In genomic region chr19:54151362-54152035, GRCh38 we compare ENCODE assay signal across 17 cellular contexts. TPM values are rescaled to one million over a fixed set of nuclear protein-coding genes. Genes with fewer than 3 reads are reported as not detected.
DNase-seq lines count a peak whose midpoint lies in the region; ATAC-seq, FAIRE-seq and TF ChIP-seq lines count a peak whose summit lies in the region.
"Had no signal": no experiment of that assay in that cellular context is flagged by ENCODE, and none has a peak within 500 bp of the region (broad histone marks: within the 10 kb centered on the region; RNA-seq: fewer than 3 reads in every experiment).

No MANE protein-coding gene starts in this region.

- peaks cover under 1% of the 10 kb centered on the region; the same call in 1 of the 2 replicates for H3K4me1 ChIP-seq in Caco-2
- no peaks in the 10 kb centered on the region for H3K4me1 ChIP-seq in HEK293 (ENCODE audit: control insufficient read depth, insufficient read depth, low read length)
- H3K4me1 ChIP-seq in neuronal stem cell (ENCODE audit: control insufficient read depth in 2 of 2, insufficient read depth in 1 of 2, low read depth in 1 of 2, low read length in 2 of 2), result no peaks in the 10 kb centered on the region
- H3K4me1 ChIP-seq in Karpas-422 (ENCODE audit: low read length), result no peaks in the 10 kb centered on the region
- H3K4me1 ChIP-seq: SJSA1 had no signal

- H2AK5ac ChIP-seq in neuronal stem cell (ENCODE audit: low read depth, low read length), result no peak overlapping the region

- H3K18ac ChIP-seq in neuronal stem cell (ENCODE audit: low read length), result no peak overlapping the region

- no peak overlapping the region for H3K4ac ChIP-seq in neuronal stem cell (ENCODE audit: low read length)

- no peak overlapping the region for H3K23ac ChIP-seq in neuronal stem cell (ENCODE audit: low read depth, low read length, poor library complexity)

- H3K27me3 Mint-ChIP-seq in Caco-2 (ENCODE audit: insufficient read depth, unreplicated experiment), result no peaks in the 10 kb centered on the region
- peaks cover 6% of the 10 kb centered on the region for H3K27me3 Mint-ChIP-seq in glutamatergic neuron (ENCODE audit: unreplicated experiment)

- H3K36me3 ChIP-seq in Caco-2 (ENCODE audit: control insufficient read depth, insufficient read depth, low read length), result peaks cover 10% of the 10 kb centered on the region
- H3K36me3 ChIP-seq in HEK293 (ENCODE audit: control insufficient read depth in 2 of 2, insufficient read depth in 1 of 2, low read length in 2 of 2), result peaks cover 56 to 96% of the 10 kb centered on the region in 2 experiments
- peaks cover 80 to 97% of the 10 kb centered on the region in 2 donors for H3K36me3 ChIP-seq in neuronal stem cell (replicated peaks in 1 of 2; ENCODE audit: control insufficient read depth in 2 of 2, insufficient read depth in 2 of 2, low read length in 2 of 2)
- H3K36me3 ChIP-seq in Karpas-422 (ENCODE audit: insufficient read depth, low read length), result peaks cover 64% of the 10 kb centered on the region

- H2BK5ac ChIP-seq in neuronal stem cell (ENCODE audit: low read length), result peak overlapping the region; percentile 39

- no peaks in the 10 kb centered on the region for H3K9me3 ChIP-seq in Caco-2
- H3K9me3 ChIP-seq in HEK293 (ENCODE audit: control insufficient read depth, insufficient read depth, low read depth, low read length), result no peaks in the 10 kb centered on the region
- no peaks in the 10 kb centered on the region for H3K9me3 ChIP-seq in neuronal stem cell (replicated peaks in 1 of 2; ENCODE audit: control insufficient read depth in 2 of 2, insufficient read depth in 1 of 2, low read depth in 1 of 2, low read length in 2 of 2)
- no peaks in the 10 kb centered on the region for H3K9me3 ChIP-seq in Karpas-422 (ENCODE audit: low read length)
- H3K9me3 ChIP-seq: SJSA1 had no signal

- H4K8ac ChIP-seq in neuronal stem cell (ENCODE audit: low read depth, low read length), result no peak overlapping the region

- no peak overlapping the region for H2BK15ac ChIP-seq in neuronal stem cell (ENCODE audit: low read length)

- peaks cover 7% of the 10 kb centered on the region for H3K79me1 ChIP-seq in neuronal stem cell (ENCODE audit: low read depth, low read length)

- H2BK120ac ChIP-seq in neuronal stem cell (ENCODE audit: low read depth, low read length), result no peak overlapping the region

- BruUV-seq in Caco-2 (replicated peaks; lab: Mats Ljungman, UMichigan), result no TSS peak

- H3K9me3 Mint-ChIP-seq in Caco-2 (ENCODE audit: unreplicated experiment) (no peaks in the 10 kb centered on the region), glutamatergic neuron (ENCODE audit: unreplicated experiment) (peaks cover 8% of the 10 kb centered on the region)

- DNase-seq in Caco-2, result no peak
- no peak for DNase-seq in glutamatergic neuron
- no peak for DNase-seq in neuronal stem cell (ENCODE audit: low spot score)
- DNase-seq in posterior cingulate gyrus, result no peak
- no peak for DNase-seq in GM19239 (ENCODE audit: insufficient read length, low spot score)
- DNase-seq in Karpas-422, result no peak
- DNase-seq: C1 segment of cervical spinal cord, DMS79 treated with DMSO at 0.1 percent for 48 hours, GM23248, HCEC 1CT, NCI-H1436 treated with DMSO at 0.1 percent for 48 hours, NCI-H2029, NCI-H526 had no signal

- no peak overlapping the region for H3K9ac ChIP-seq in neuronal stem cell (ENCODE audit: low read depth, low read length, poor library complexity)
- no peak overlapping the region for H3K9ac ChIP-seq in Karpas-422 (ENCODE audit: low read length)
- H3K9ac ChIP-seq: GM23248 had no signal

- no peaks in the 10 kb centered on the region for H3K79me2 ChIP-seq in Karpas-422 (ENCODE audit: low read length)

- no peak for ATAC-seq in HG02938 (IDR thresholded peaks at IDR 0.05; ENCODE audit: unreplicated experiment)
- ATAC-seq: Panc1 had no signal

- H3K27me3 ChIP-seq in Caco-2 (replicated peaks; ENCODE audit: control insufficient read depth, insufficient read depth, low read length) (no peaks in the 10 kb centered on the region), neuronal stem cell (ENCODE audit: control insufficient read depth in 3 of 3, insufficient read depth in 3 of 3, low read depth in 1 of 3, low read length in 3 of 3) (no peaks in the 10 kb centered on the region), Karpas-422 (ENCODE audit: low read length) (no peaks in the 10 kb centered on the region)
- H3K27me3 ChIP-seq: SJSA1 had no signal

- no peak overlapping the region for H3K4me2 ChIP-seq in neuronal stem cell (ENCODE audit: insufficient read depth, low read length, poor library complexity, severe bottlenecking)
- no peak overlapping the region for H3K4me2 ChIP-seq in Karpas-422 (ENCODE audit: low read depth, low read length, poor library complexity, severe bottlenecking)

- no peak overlapping the region for H4K91ac ChIP-seq in neuronal stem cell (ENCODE audit: low read depth, low read length, poor library complexity)

- no CpG with 5 or more reads among the region's 23 CpGs for WGBS in neuronal stem cell (ENCODE audit: extremely low coverage in 2 of 2, insufficient read length in 2 of 2, insufficient replicate concordance in 1 of 2), 2 donors

- intact Hi-C loops in Caco-2 (cut with micrococcal nuclease; ENCODE audit: unreplicated experiment) (no loop called here), posterior cingulate gyrus (cut with DNase I) (no loop called here)

- H2BK12ac ChIP-seq in neuronal stem cell (ENCODE audit: low read length), result no peak overlapping the region

- H3K4me1 Mint-ChIP-seq in Caco-2 (ENCODE audit: low read depth, unreplicated experiment) (peaks cover under 1% of the 10 kb centered on the region), glutamatergic neuron (ENCODE audit: low read depth, unreplicated experiment) (no peaks in the 10 kb centered on the region)

- no peak overlapping the region for H3K4me3 ChIP-seq in Caco-2 (ENCODE audit: low read depth, low read length)
- no peak overlapping the region for H3K4me3 ChIP-seq in HEK293 (ENCODE audit: low read depth, low read length)
- no peak overlapping the region for H3K4me3 ChIP-seq in neuronal stem cell (ENCODE audit: low read length in 2 of 2)
- no peak overlapping the region for H3K4me3 ChIP-seq in Karpas-422 (ENCODE audit: low read length)
- H3K4me3 ChIP-seq: GM23248, SJSA1 had no signal

- CTCF ChIA-PET in Caco-2 (lab: Charles Lee), result interaction anchor here (2.1 kb wide), 1 partner anchor 14 kb away, joined by 5 read pairs; the partner anchor contains the start of gene CNOT3
- CTCF ChIA-PET in HEK293 (lab: Yijun Ruan, JAX), result interaction anchor here (0.6 to 1.2 kb wide), 2 partner anchors 15 to 81 kb away, joined by 3 read pairs; no protein-coding TSS in a partner anchor

- no peaks in the 10 kb centered on the region for H3K9me2 ChIP-seq in Karpas-422 (replicated peaks; ENCODE audit: insufficient read depth, low read length)

- H3K14ac ChIP-seq in neuronal stem cell (ENCODE audit: low read length), result no peak overlapping the region

- POLR2A ChIA-PET in Caco-2 (lab: Charles Lee) (no interaction called here), HEK293 (lab: Yijun Ruan, JAX) (interaction anchor here (0.7 to 8.0 kb wide), 4 partner anchors 9 to 127 kb away, joined by 3 to 87 read pairs (median 3); partner anchors contain the start of genes CNOT3 and MBOAT7)

- H4K20me1 ChIP-seq in Karpas-422 (ENCODE audit: insufficient read depth, low read depth, low read length), result peaks cover 42% of the 10 kb centered on the region

- H3K27ac ChIP-seq in HEK293 (ENCODE audit: extremely low read depth, low read depth, low read length) (peak overlapping the region; percentile 24; the same call in 1 of the 2 replicates), neuronal stem cell (replicated peaks; ENCODE audit: low read length) (no peak overlapping the region), Karpas-422 (ENCODE audit: low read length) (no peak overlapping the region)
- H3K27ac ChIP-seq: GM23248, SJSA1 had no signal

- no peak overlapping the region for H2AFZ ChIP-seq in neuronal stem cell (ENCODE audit: low read length)
- H2AFZ ChIP-seq in Karpas-422 (ENCODE audit: low read length), result no peak overlapping the region
- H2AFZ ChIP-seq: GM23248 had no signal

- no peak overlapping the region for H3K4me3 Mint-ChIP-seq in Caco-2 (ENCODE audit: unreplicated experiment)
- H3K4me3 Mint-ChIP-seq in glutamatergic neuron (ENCODE audit: unreplicated experiment), result peak overlapping the region; percentile 2

- TF ChIP-seq CTCF in Caco-2 (IDR thresholded peaks at IDR 0.05; ENCODE audit: insufficient read depth in 1 of 2, low read depth in 1 of 2, low read length in 1 of 2, severe bottlenecking in 1 of 2, unreplicated experiment in 1 of 2), result no peak
- TF ChIP-seq CTCF in HEK293 (tag by site-specific recombination; IDR thresholded peaks at IDR 0.05), result no peak
- no peak for TF ChIP-seq CTCF in glutamatergic neuron (IDR thresholded peaks at IDR 0.05; ENCODE audit: partially characterized antibody, unreplicated experiment)

- H3K27ac Mint-ChIP-seq in Caco-2 (ENCODE audit: unreplicated experiment) (peak overlapping the region; percentile 36), glutamatergic neuron (ENCODE audit: unreplicated experiment) (no peak overlapping the region)

- no peak for FAIRE-seq in GM19239 (lab: Jason Lieb, UNC)

- H3K36me3 Mint-ChIP-seq in Caco-2 (ENCODE audit: insufficient read depth, unreplicated experiment) (peaks cover 94% of the 10 kb centered on the region), glutamatergic neuron (ENCODE audit: unreplicated experiment) (peaks cover 4% of the 10 kb centered on the region)

RNA-seq across cellular contexts. Expression of gene LENG1, which starts 8.0 kb away (rescaled TPM):
- total RNA-seq in Caco-2 (2022), result 6.6 and 6.9 TPM in 2 replicates
- total RNA-seq in glutamatergic neuron (ENCODE audit: unreplicated experiment), result 3.7 TPM
- 5.6 TPM for polyA plus RNA-seq in neuronal stem cell (2013, experiment 1 of 2)
- polyA plus RNA-seq in neuronal stem cell (2013, experiment 2 of 2), result 5.8 TPM
- total RNA-seq in Karpas-422 (2014; rRNA removed; shearing (Covaris generic); ENCODE audit: low replicate concordance), result 1.6 and 14.0 TPM in 2 replicates

RNA-seq across cellular contexts. Expression of gene CNOT3, which starts 13.9 kb away (rescaled TPM):
- total RNA-seq in Caco-2 (2022), result 77.7 and 82.1 TPM in 2 replicates
- total RNA-seq in glutamatergic neuron (ENCODE audit: unreplicated experiment), result 56.9 TPM
- polyA plus RNA-seq in neuronal stem cell (2013, experiment 1 of 2), result 63.9 TPM
- polyA plus RNA-seq in neuronal stem cell (2013, experiment 2 of 2), result 63.3 TPM
- 31.2 and 45.0 TPM in 2 replicates for total RNA-seq in Karpas-422 (2014; rRNA removed; shearing (Covaris generic); ENCODE audit: low replicate concordance)

RNA-seq across cellular contexts. Expression of gene TMC4, which starts 21.5 kb away (rescaled TPM):
- 38.9 and 45.9 TPM in 2 replicates for total RNA-seq in Caco-2 (2022)
- total RNA-seq in glutamatergic neuron (ENCODE audit: unreplicated experiment), result not detected
- polyA plus RNA-seq in neuronal stem cell (2013, experiment 1 of 2), result 0.25 TPM
- polyA plus RNA-seq in neuronal stem cell (2013, experiment 2 of 2), result 0.36 TPM
- total RNA-seq in Karpas-422 (2014; rRNA removed; shearing (Covaris generic); ENCODE audit: low replicate concordance), result 6.2 TPM in 1 of 2 replicates, not detected in the other
- total RNA-seq: GM23248 had no signal

RNA-seq across cellular contexts. Expression of gene PRPF31, which starts 35.9 kb away (rescaled TPM):
- 95.0 and 99.0 TPM in 2 replicates for total RNA-seq in Caco-2 (2022)
- total RNA-seq in glutamatergic neuron (ENCODE audit: unreplicated experiment), result 55.5 TPM
- 55.5 TPM for polyA plus RNA-seq in neuronal stem cell (2013, experiment 1 of 2)
- polyA plus RNA-seq in neuronal stem cell (2013, experiment 2 of 2), result 57.0 TPM
- 25.2 and 61.3 TPM in 2 replicates for total RNA-seq in Karpas-422 (2014; rRNA removed; shearing (Covaris generic); ENCODE audit: low replicate concordance)

RNA-seq across cellular contexts. Expression of gene TFPT, which starts 36.0 kb away (rescaled TPM):
- 23.0 and 26.0 TPM in 2 replicates for total RNA-seq in Caco-2 (2022)
- 21.9 TPM for total RNA-seq in glutamatergic neuron (ENCODE audit: unreplicated experiment)
- polyA plus RNA-seq in neuronal stem cell (2013, experiment 1 of 2), result 13.8 TPM
- polyA plus RNA-seq in neuronal stem cell (2013, experiment 2 of 2), result 14.2 TPM
- 21.5 and 39.9 TPM in 2 replicates for total RNA-seq in Karpas-422 (2014; rRNA removed; shearing (Covaris generic); ENCODE audit: low replicate concordance)
